Comparison of ENCODE assay signal across 8 cellular contexts in genomic region chr5:143403607-143404415, GRCh38. TPM values are rescaled to one million over a fixed set of nuclear protein-coding genes. Genes with fewer than 3 reads are reported as not detected.
DNase-seq lines count a peak whose midpoint lies in the region; ATAC-seq and TF ChIP-seq lines count a peak whose summit lies in the region.

Gene NR3C1 (minus strand): TSS chr5:143403686. CDS start chr5:143400839, 2,847 bp downstream.

- intact Hi-C loops in lower leg skin (cut with DNase I; ENCODE audit: low total_unique reads): no loop called here

- H3K4me3 ChIP-seq in AG09309 (ENCODE audit: control insufficient read depth, low read depth, low read length) (peak within 1 kb of the TSS; percentile 76), lower leg skin (ENCODE audit: low read depth, poor library complexity, severe bottlenecking) (peak within 1 kb of the TSS; percentile 86)

- ATAC-seq in GM18520 (IDR thresholded peaks at IDR 0.05; ENCODE audit: unreplicated experiment): peak; percentile 62
- peak; percentile 46 for ATAC-seq in HG03066 (IDR thresholded peaks at IDR 0.05; ENCODE audit: low read depth, unreplicated experiment)

- peak; percentile 35 for TF ChIP-seq CTCF in AG09309 (IDR thresholded peaks at IDR 0.05; ENCODE audit: control insufficient read depth, insufficient read depth, low read depth, low read length, missing control alignments)
- TF ChIP-seq CTCF in lower leg skin (IDR thresholded peaks at IDR 0.05): no peak

- WGBS in lower leg skin, 2 donors: 1 to 3% methylated on average over 33 to 37 of the region's 111 CpGs

- no peak for TF ChIP-seq POLR2A in lower leg skin (IDR thresholded peaks at IDR 0.05)

- DNase-seq in AG09309 (ENCODE audit: low read depth): peak; percentile 64
- DNase-seq in NCI-H460 (ENCODE audit: extremely low read depth, low read depth): peak; percentile 71
- peak; percentile 82 to 83 for DNase-seq in activated CD4-positive, alpha-beta T cell treated with anti-CD3 and anti-CD28 coated beads, Interleukin-2, amount 50 U/mL, for 4 hours
- peak; percentile 72 to 89 for DNase-seq in dermis microvascular lymphatic vessel endothelial cell (ENCODE audit: low read depth in 2 of 2)
- peak; percentile 82 to 97 for DNase-seq in lower leg skin (ENCODE audit: low spot score in 2 of 2)
- DNase-seq in stimulated activated CD4-positive, alpha-beta T cell treated with anti-CD3 and anti-CD28 coated beads, Interleukin-4, amount 100 ng/mL, for 48 hours (ENCODE audit: low read depth in 2 of 2): peak; percentile 70 to 77

RNA-seq across cellular contexts. Expression of gene NR3C1, which starts in this region (rescaled TPM):
- total RNA-seq in NCI-H460 (2014; rRNA removed; shearing (Covaris generic)): 21.8 and 22.5 TPM in 2 replicates
- 10.8 and 15.8 TPM in 2 replicates for polyA plus RNA-seq in NCI-H460 (2014; cell fraction: nucleus; rRNA removed)
- total RNA-seq in dermis microvascular lymphatic vessel endothelial cell: 14.2 and 17.3 TPM in 2 replicates
- total RNA-seq in lower leg skin: 10 to 100 TPM; 40.4 to 55.0 (median 45.2) TPM

Comparison
In these comparisons a context has a peak if more than half of its experiments do, and no peak if none do; other contexts are left out.
1. Peak in every context shown above with its lines: DNase-seq, ATAC-seq and H3K4me3 ChIP-seq.